In the genomic region with DNA sequence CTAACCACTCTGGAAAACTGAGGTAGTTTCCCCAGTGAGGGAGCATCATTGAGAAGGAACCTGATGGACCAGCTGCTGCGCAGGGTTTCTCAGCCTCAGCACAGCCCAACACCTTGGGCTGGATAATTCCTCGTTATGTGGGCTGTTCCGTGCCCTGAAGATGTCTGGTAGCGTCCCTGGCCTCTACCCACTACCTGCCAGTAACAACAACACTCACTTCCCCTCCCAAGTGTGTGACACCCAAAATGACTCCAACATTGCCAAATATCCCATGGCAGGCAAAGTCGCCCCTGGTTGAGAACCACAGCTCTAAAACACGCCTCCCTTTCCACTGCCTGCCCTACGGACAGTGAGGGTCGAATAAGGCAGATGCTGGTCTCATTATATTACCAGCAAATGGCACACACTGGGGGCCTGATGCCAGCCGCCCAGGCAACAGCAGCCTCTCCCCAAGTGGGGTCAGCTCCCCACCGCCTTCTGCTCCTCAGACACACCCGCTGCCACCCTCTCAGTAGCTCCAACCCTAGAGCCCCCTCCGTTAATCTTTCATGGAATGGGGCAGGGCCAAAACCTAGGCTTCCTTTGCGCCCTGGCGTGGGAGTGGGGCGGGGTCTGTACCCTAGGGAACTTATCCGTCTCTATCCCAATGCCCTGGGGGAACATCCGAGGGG, we compare ENCODE assay signal across 9 cellular contexts. TPM values are rescaled to one million over a fixed set of nuclear protein-coding genes. Genes with fewer than 3 reads are reported as not detected.
DNase-seq lines count a peak whose midpoint lies in the region; ATAC-seq and TF ChIP-seq lines count a peak whose summit lies in the region.
"Had no signal": no experiment of that assay in that cellular context is flagged by ENCODE, and none has a peak within 500 bp of the region (broad histone marks: within the 10 kb centered on the region; RNA-seq: fewer than 3 reads in every experiment).

No MANE protein-coding gene starts in this region.

- H3K4me1 ChIP-seq in HAP-1 (peaks cover 8% of the 10 kb centered on the region), RWPE2 (ENCODE audit: insufficient read depth, poor library complexity, severe bottlenecking) (peaks cover 29% of the 10 kb centered on the region), smooth muscle cell (ENCODE audit: low read depth) (peaks cover 16% of the 10 kb centered on the region)

- in situ Hi-C loops in HAP-1 (cut with MboI; ENCODE audit: low sequenced_read_pairs): no loop called here
- in situ Hi-C loops in KBM-7 (cut with MboI; ENCODE audit: low pct_unique_long_range_greater_than_20kb, low sequenced_read_pairs): no loop called here

- H3F3A ChIP-seq in smooth muscle cell (ENCODE audit: low read depth): no peaks in the 10 kb centered on the region

- H3K27ac ChIP-seq in RWPE2 (ENCODE audit: poor library complexity, severe bottlenecking) (peak overlapping the region; percentile 66), smooth muscle cell (ENCODE audit: low read depth) (no peak overlapping the region)

- no peaks in the 10 kb centered on the region for H3K79me2 ChIP-seq in smooth muscle cell (ENCODE audit: low read depth)

- no peaks in the 10 kb centered on the region for H3K36me3 ChIP-seq in HAP-1 (replicated peaks)
- no peaks in the 10 kb centered on the region for H3K36me3 ChIP-seq in RWPE2 (ENCODE audit: low read depth)
- H3K36me3 ChIP-seq in smooth muscle cell (ENCODE audit: low read depth): no peaks in the 10 kb centered on the region

- H3K9ac ChIP-seq in smooth muscle cell (ENCODE audit: low read depth): peak overlapping the region; percentile 33

- DNase-seq in HAP-1 (ENCODE audit: low spot score in 2 of 2) (peak; percentile 23 to 75), RWPE2 (ENCODE audit: low spot score) (no peak), fibroblast of the aortic adventitia (ENCODE audit: low read depth) (no peak), smooth muscle cell (lab: John Stamatoyannopoulos, UW; ENCODE audit: unreplicated experiment) (no peak), activated gamma-delta T cell treated with Interleukin-2 at 50 U/mL for 16 hours (no peak), KBM-7 (no peak), NCI-H1092 (lab: John Stamatoyannopoulos, UW) (no peak)

- H3K9me3 ChIP-seq in HAP-1: no peaks in the 10 kb centered on the region
- no peaks in the 10 kb centered on the region for H3K9me3 ChIP-seq in RWPE2 (ENCODE audit: severe bottlenecking)
- no peaks in the 10 kb centered on the region for H3K9me3 ChIP-seq in smooth muscle cell (replicated peaks; ENCODE audit: low read depth)

- H4K20me1 ChIP-seq in smooth muscle cell (ENCODE audit: low read depth): peaks cover 14% of the 10 kb centered on the region

- no peaks in the 10 kb centered on the region for H3K27me3 ChIP-seq in HAP-1 (ENCODE audit: low read depth)
- H3K27me3 ChIP-seq in RWPE2 (ENCODE audit: insufficient read depth, poor library complexity, severe bottlenecking): no peaks in the 10 kb centered on the region
- H3K27me3 ChIP-seq in smooth muscle cell (ENCODE audit: low read depth): no peaks in the 10 kb centered on the region

- 50% methylated on average over 17 of the region's 17 CpGs for WGBS in smooth muscle cell (ENCODE audit: low lambda C conversion rate)

- TF ChIP-seq CTCF in RWPE2 (IDR thresholded peaks at IDR 0.05; ENCODE audit: poor library complexity, severe bottlenecking): no peak
- no peak for TF ChIP-seq CTCF in fibroblast of the aortic adventitia (IDR thresholded peaks at IDR 0.05; ENCODE audit: insufficient read depth, low read length)
- TF ChIP-seq CTCF in smooth muscle cell (IDR thresholded peaks at IDR 0.05; ENCODE audit: borderline replicate concordance, insufficient read depth, poor library complexity, severe bottlenecking): no peak

- H3K4me3 ChIP-seq in HAP-1 (peak overlapping the region; percentile 67), RWPE2 (ENCODE audit: severe bottlenecking) (peak overlapping the region; percentile 66), fibroblast of the aortic adventitia (ENCODE audit: low read depth, low read length) (peak overlapping the region; percentile 66), smooth muscle cell (peak overlapping the region; percentile 67)

- no peak overlapping the region for H2AFZ ChIP-seq in smooth muscle cell (ENCODE audit: low read depth)

- ATAC-seq in RWPE2 (ENCODE audit: low read depth) (peak; percentile 6; the same call in 1 of the 3 replicates), GM21528 (IDR thresholded peaks at IDR 0.05; ENCODE audit: low FRiP score, unreplicated experiment) (no peak)

- peak overlapping the region; percentile 94 for H3K4me2 ChIP-seq in smooth muscle cell

RNA-seq across cellular contexts. Expression of a gene that starts 1.0 kb away (rescaled TPM):
- total RNA-seq in fibroblast of the aortic adventitia (ENCODE audit: low replicate concordance) (1.4 and 2.6 TPM in 2 replicates), smooth muscle cell (4.9 and 12.2 TPM in 2 replicates)
- 20.5 and 25.4 TPM in 2 replicates for polyA plus RNA-seq in smooth muscle cell

RNA-seq across cellular contexts. Expression of a gene that starts 32.8 kb away (rescaled TPM):
- total RNA-seq in fibroblast of the aortic adventitia (ENCODE audit: low replicate concordance) (not detected in 2 replicates), smooth muscle cell (not detected in 2 replicates)
- 0.15 TPM in 1 of 2 replicates, not detected in the other for polyA plus RNA-seq in smooth muscle cell
- total RNA-seq: T-helper 2 cell treated with Interferon-gamma antibody and Interleukin-4, amounts not matched to agents 100 ng/mL and 5 ng/mL, for 36 hours had no signal

RNA-seq across cellular contexts. Expression of a gene that starts 37.3 kb away (rescaled TPM):
- total RNA-seq in fibroblast of the aortic adventitia (ENCODE audit: low replicate concordance): 25.9 and 35.2 TPM in 2 replicates
- 4.9 and 13.9 TPM in 2 replicates for total RNA-seq in smooth muscle cell
- polyA plus RNA-seq in smooth muscle cell: 20.5 and 22.2 TPM in 2 replicates

RNA-seq across cellular contexts. Expression of a gene that starts 39.6 kb away (rescaled TPM):
- total RNA-seq in fibroblast of the aortic adventitia (ENCODE audit: low replicate concordance) (4.2 and 9.4 TPM in 2 replicates), smooth muscle cell (0.31 and 1.4 TPM in 2 replicates)
- 5.0 and 5.8 TPM in 2 replicates for polyA plus RNA-seq in smooth muscle cell
- total RNA-seq: T-helper 2 cell treated with Interferon-gamma antibody and Interleukin-4, amounts not matched to agents 100 ng/mL and 5 ng/mL, for 36 hours had no signal

RNA-seq across cellular contexts. Expression of a gene that starts 47.3 kb away (rescaled TPM):
- total RNA-seq in fibroblast of the aortic adventitia (ENCODE audit: low replicate concordance): 13.2 and 16.3 TPM in 2 replicates
- 7.6 and 10.1 TPM in 2 replicates for total RNA-seq in smooth muscle cell
- polyA plus RNA-seq in smooth muscle cell: 12.1 and 15.2 TPM in 2 replicates

Comparison
In these comparisons a context has a peak if more than half of its experiments do, and no peak if none do; other contexts are left out.
1. DNase-seq: peak in HAP-1 (2 of 2); none in RWPE2 (single experiment), fibroblast of the aortic adventitia (single experiment), smooth muscle cell (single experiment), activated gamma-delta T cell treated with Interleukin-2 at 50 U/mL for 16 hours (single experiment), KBM-7 (single experiment) and NCI-H1092 (single experiment).
2. Peak in every context shown above with its lines, with median percentiles within 50 percentile points of each other: H3K4me3 ChIP-seq.